Comparison of ENCODE assay signal across 1 cellular context in genomic region chrX:45001038-45001437, GRCh38.
TF ChIP-seq lines count a peak whose summit lies in the region.

No MANE protein-coding gene starts in this region.

TF ChIP-seq in SK-N-SH, 30 proteins besides CTCF, POLR2A, EP300 and RAD21 (continued from another document):
- no peak for TF ChIP-seq USF2 (IDR thresholded peaks at IDR 0.05; ENCODE audit: borderline replicate concordance, low read depth, low read length)
- no peak for TF ChIP-seq IRF3 (IDR thresholded peaks at IDR 0.05; ENCODE audit: low read depth, low read length)
- TF ChIP-seq TEAD4 (IDR thresholded peaks at IDR 0.05; ENCODE audit: borderline replicate concordance, insufficient read depth), result no peak
- no peak for TF ChIP-seq YY1 (IDR thresholded peaks at IDR 0.05; ENCODE audit: low read depth)
- TF ChIP-seq TAF1 (IDR thresholded peaks at IDR 0.05; ENCODE audit: borderline replicate concordance, low read depth, low read length), result no peak
- no peak for TF ChIP-seq GATA2 (CRISPR knock-in tag; IDR thresholded peaks at IDR 0.05)
- no peak for TF ChIP-seq CHD2 (IDR thresholded peaks at IDR 0.05; ENCODE audit: low read length, partially characterized antibody)
- TF ChIP-seq USF1 (IDR thresholded peaks at IDR 0.05; ENCODE audit: borderline replicate concordance, low read depth), result no peak
